In the genomic region with DNA sequence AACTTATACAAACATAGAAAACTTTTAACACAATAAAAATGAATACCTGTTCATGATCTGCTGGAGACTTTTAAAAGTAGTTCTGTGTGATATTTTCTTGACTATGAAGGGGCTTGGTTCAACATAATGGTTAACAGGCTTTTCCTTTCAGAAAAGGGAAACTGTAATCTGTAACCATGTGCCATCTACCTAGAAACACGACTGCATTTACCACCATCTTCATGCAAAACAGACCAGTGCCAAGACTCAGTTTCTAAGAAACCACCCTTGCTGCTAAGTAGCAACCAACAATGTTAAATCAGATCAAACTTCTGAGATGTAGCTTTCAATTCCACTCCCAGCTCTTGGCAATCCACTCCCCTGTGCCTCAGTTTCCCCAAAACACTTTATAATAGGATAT, we compare ENCODE assay signal across 26 cellular contexts. TPM values are rescaled to one million over a fixed set of nuclear protein-coding genes. Genes with fewer than 3 reads are reported as not detected.
DNase-seq lines count a peak whose midpoint lies in the region; ATAC-seq, FAIRE-seq and TF ChIP-seq lines count a peak whose summit lies in the region.
"Had no signal": no experiment of that assay in that cellular context is flagged by ENCODE, and none has a peak within 500 bp of the region (broad histone marks: within the 10 kb centered on the region; RNA-seq: fewer than 3 reads in every experiment).

No MANE protein-coding gene starts in this region.

- peaks cover 53% of the 10 kb centered on the region for H3K4me1 ChIP-seq in HepG2 (ENCODE audit: insufficient read depth, low read length)
- H3K4me1 ChIP-seq in right lobe of liver = peaks cover 0 to 16% (median 7%) of the 10 kb centered on the region in 4 donors

- no peak for FAIRE-seq in HepG2 (lab: Jason Lieb, UNC)

- H3K9me3 Mint-ChIP-seq in activated T-helper 1 cell treated with anti-CD3 and anti-CD28 coated beads, Interleukin-12 subunit alpha, Interleukin-12 subunit beta, Interleukin-2, Interleukin-4 antibody, amounts not matched to agents 30 ng/mL and 10 ng/mL and 1 ng/mL, durations not matched to agents 14 hours and 24 hours and 36 hours = no peaks in the 10 kb centered on the region
- H3K9me3 Mint-ChIP-seq: endodermal cell, T-cell had no signal

- no peak overlapping the region for H3K4me3 Mint-ChIP-seq in activated T-helper 1 cell treated with anti-CD3 and anti-CD28 coated beads, Interleukin-12 subunit alpha, Interleukin-12 subunit beta, Interleukin-2, Interleukin-4 antibody, amounts not matched to agents 30 ng/mL and 10 ng/mL and 1 ng/mL, durations not matched to agents 14 hours and 24 hours and 36 hours
- H3K4me3 Mint-ChIP-seq: endodermal cell, T-cell had no signal

- no peak for DNase-seq in HepG2 (ENCODE audit: low spot score)
- DNase-seq in right lobe of liver = no peak
- no peak for DNase-seq in activated T-helper 1 cell treated with anti-CD3 and anti-CD28 coated beads, Interleukin-12 subunit alpha, Interleukin-12 subunit beta, Interleukin-2, Interleukin-4 antibody, amounts not matched to agents 30 ng/mL and 10 ng/mL and 1 ng/mL, durations not matched to agents 14 hours and 24 hours and 36 hours (ENCODE audit: low spot score)
- DNase-seq in AG08395 (ENCODE audit: low spot score) = no peak
- no peak for DNase-seq in lower leg skin (ENCODE audit: low spot score in 2 of 2)
- no peak for DNase-seq in foreskin melanocyte
- DNase-seq: activated CD4-positive, alpha-beta T cell treated with anti-CD3 and anti-CD28 coated beads, Interleukin-2, amount 50 U/mL, for 48 hours; activated naive CD4-positive, alpha-beta T cell; endodermal cell; GOT3; islet precursor cell; KBM-7; left ventricle myocardium inferior; NCI-H1105; NCI-H187; NCI-H510A; stimulated activated CD4-positive, alpha-beta T cell treated with anti-CD3 and anti-CD28 coated beads, Interleukin-12 subunit alpha, Interleukin-12 subunit beta, amount 100 ng/mL, for 4 hours; stimulated activated CD4-positive, alpha-beta T cell treated with anti-CD3 and anti-CD28 coated beads, Interleukin-4, amount 100 ng/mL, for 1 hour; T-cell had no signal

- TF ChIP-seq RAD21 in HepG2 (CRISPR knock-in tag; IDR thresholded peaks at IDR 0.05) = no peak

- H3K27me3 Mint-ChIP-seq in activated T-helper 1 cell treated with anti-CD3 and anti-CD28 coated beads, Interleukin-12 subunit alpha, Interleukin-12 subunit beta, Interleukin-2, Interleukin-4 antibody, amounts not matched to agents 30 ng/mL and 10 ng/mL and 1 ng/mL, durations not matched to agents 14 hours and 24 hours and 36 hours (ENCODE audit: insufficient read depth) = no peaks in the 10 kb centered on the region
- H3K27me3 Mint-ChIP-seq: T-cell had no signal

- no peak overlapping the region for H3K4me2 ChIP-seq in HepG2 (ENCODE audit: low read depth, low read length)
- H3K4me2 ChIP-seq: BLaER1 had no signal

- no peak for ATAC-seq in HepG2
- no peak for ATAC-seq in right lobe of liver
- ATAC-seq in HG02981 (IDR thresholded peaks at IDR 0.05; ENCODE audit: unreplicated experiment) = peak; percentile 56
- ATAC-seq: body of pancreas, sciatic nerve, T-cell had no signal

- in situ Hi-C loops in HepG2 (cut with HindIII; ENCODE audit: extremely low pct_ligation_motif_present, low pct_unique_long_range_greater_than_20kb) = no loop called here

- H3K27me3 ChIP-seq in HepG2 (ENCODE audit: control insufficient read depth in 1 of 2, insufficient read depth in 2 of 2, low read length in 2 of 2) (no peaks in the 10 kb centered on the region), right lobe of liver (no peaks in the 10 kb centered on the region)
- H3K27me3 ChIP-seq: BLaER1, body of pancreas, neutrophil, tibial nerve had no signal

- POLR2A ChIA-PET in HepG2 (lab: Yijun Ruan, JAX) = interaction anchor here (1.8 kb wide), 1 partner anchor 13 kb away, joined by 3 read pairs; no protein-coding TSS in a partner anchor

- BruUV-seq in HepG2 (replicated peaks; lab: Mats Ljungman, UMichigan) = TSS peak; percentile 21

- H3K9ac ChIP-seq in HepG2 (ENCODE audit: insufficient read depth, low read depth, low read length) = no peak overlapping the region
- H3K9ac ChIP-seq: BLaER1 had no signal

- H2AFZ ChIP-seq in HepG2 (ENCODE audit: low read length) = no peak overlapping the region

- TF ChIP-seq EP300 in HepG2 (IDR thresholded peaks at IDR 0.05; ENCODE audit: low read depth in 2 of 2, low read length in 2 of 2) = no peak
- no peak for TF ChIP-seq EP300 in HepG2 (CRISPR knock-in tag; IDR thresholded peaks at IDR 0.05; ENCODE audit: borderline replicate concordance)

- CTCF ChIA-PET in HepG2 (lab: Yijun Ruan, JAX; ENCODE audit: low intra/inter-chr PET ratio, low total read pairs) = no interaction called here

- H3K9me3 ChIP-seq in HepG2 (ENCODE audit: low read length) (no peaks in the 10 kb centered on the region), right lobe of liver (no peaks in the 10 kb centered on the region)
- H3K9me3 ChIP-seq: BLaER1, body of pancreas, left ventricle myocardium inferior, neutrophil, prostate gland, tibial nerve had no signal

- H3K36me3 ChIP-seq in HepG2 (replicated peaks in 1 of 2; ENCODE audit: control insufficient read depth in 1 of 2, insufficient read depth in 2 of 2, low read length in 2 of 2) (peaks cover 9 to 39% of the 10 kb centered on the region in 2 experiments), right lobe of liver (peaks cover 0 to 4% (median 0%) of the 10 kb centered on the region in 4 donors)
- H3K36me3 ChIP-seq: left ventricle myocardium inferior, prostate gland had no signal

- peak overlapping the region; percentile 8 for H3K27ac ChIP-seq in HepG2 (ENCODE audit: extremely low read length, insufficient read depth, low read length)
- no peak overlapping the region for H3K27ac ChIP-seq in right lobe of liver
- H3K27ac ChIP-seq: BLaER1, body of pancreas, left ventricle myocardium inferior, neutrophil, prostate gland, tibial nerve had no signal

- no peak for TF ChIP-seq POLR2A in HepG2 (IDR thresholded peaks at IDR 0.05; ENCODE audit: insufficient read depth in 1 of 2, low read depth in 2 of 2, low read length in 2 of 2)
- no peak for TF ChIP-seq POLR2A in right lobe of liver (IDR thresholded peaks at IDR 0.05)
- no peak for TF ChIP-seq POLR2A in lower leg skin (IDR thresholded peaks at IDR 0.05)

- peak overlapping the region; percentile 42 for H3K27ac Mint-ChIP-seq in activated T-helper 1 cell treated with anti-CD3 and anti-CD28 coated beads, Interleukin-12 subunit alpha, Interleukin-12 subunit beta, Interleukin-2, Interleukin-4 antibody, amounts not matched to agents 30 ng/mL and 10 ng/mL and 1 ng/mL, durations not matched to agents 14 hours and 24 hours and 36 hours
- H3K27ac Mint-ChIP-seq: endodermal cell, T-cell had no signal

- H3K79me2 ChIP-seq in HepG2 (ENCODE audit: insufficient read depth, low read length) = peaks cover 96% of the 10 kb centered on the region

- intact Hi-C loops in HepG2 (cut with micrococcal nuclease; ENCODE audit: unreplicated experiment) (no loop called here), right lobe of liver (cut with DNase I) (no loop called here), lower leg skin (cut with DNase I; ENCODE audit: low total_unique reads) (no loop called here)
- intact Hi-C loops in activated T-helper 1 cell treated with anti-CD3 and anti-CD28 coated beads, Interleukin-12 subunit alpha, Interleukin-12 subunit beta, Interleukin-2, Interleukin-4 antibody, amounts not matched to agents 30 ng/mL and 10 ng/mL and 1 ng/mL, durations not matched to agents 14 hours and 24 hours and 36 hours (cut with micrococcal nuclease) = no loop called here

- TF ChIP-seq CTCF in HepG2 (CRISPR knock-in tag; IDR thresholded peaks at IDR 0.05) (no peak), right lobe of liver (IDR thresholded peaks at IDR 0.05) (no peak), lower leg skin (IDR thresholded peaks at IDR 0.05) (no peak)

- WGBS in HepG2 (ENCODE audit: low lambda C conversion rate) = 74% methylated on average over 1 of the region's 1 CpG
- 18% methylated on average over 1 of the region's 1 CpG for WGBS in right lobe of liver (ENCODE audit: insufficient coverage, low coverage, low lambda C conversion rate, missing lambda C conversion rate)
- WGBS in lower leg skin, 2 donors = 17 to 38% methylated on average over 1 of the region's 1 CpG

- H3K4me1 Mint-ChIP-seq in activated T-helper 1 cell treated with anti-CD3 and anti-CD28 coated beads, Interleukin-12 subunit alpha, Interleukin-12 subunit beta, Interleukin-2, Interleukin-4 antibody, amounts not matched to agents 30 ng/mL and 10 ng/mL and 1 ng/mL, durations not matched to agents 14 hours and 24 hours and 36 hours (ENCODE audit: low read depth) = peaks cover 39% of the 10 kb centered on the region
- H3K4me1 Mint-ChIP-seq: endodermal cell had no signal

- H3K4me3 ChIP-seq in HepG2 (replicated peaks in 1 of 3; ENCODE audit: insufficient read depth in 1 of 3, low read depth in 2 of 3, low read length in 3 of 3) = no peak overlapping the region
- H3K4me3 ChIP-seq in right lobe of liver = no peak overlapping the region
- no peak overlapping the region for H3K4me3 ChIP-seq in lower leg skin (ENCODE audit: low read depth, poor library complexity, severe bottlenecking)
- H3K4me3 ChIP-seq: BLaER1, body of pancreas, left ventricle myocardium inferior, prostate gland, tibial nerve had no signal

- peaks cover 25% of the 10 kb centered on the region for H3K36me3 Mint-ChIP-seq in activated T-helper 1 cell treated with anti-CD3 and anti-CD28 coated beads, Interleukin-12 subunit alpha, Interleukin-12 subunit beta, Interleukin-2, Interleukin-4 antibody, amounts not matched to agents 30 ng/mL and 10 ng/mL and 1 ng/mL, durations not matched to agents 14 hours and 24 hours and 36 hours (ENCODE audit: low read depth)

- peaks cover 65% of the 10 kb centered on the region for H4K20me1 ChIP-seq in HepG2 (ENCODE audit: insufficient read depth, low read length)

RNA-seq across cellular contexts. Expression of gene STAU1, which starts 15.7 kb away (rescaled TPM):
- 119 and 186 TPM in 2 replicates for total RNA-seq in HepG2 (2016; rRNA removed; fragmentation: Illumina TruSeq; extraction: Trizol)
- 84.1 and 98.9 TPM in 2 replicates for total RNA-seq in HepG2 (2016; cell fraction: cytosol; rRNA removed; fragmentation: Illumina TruSeq; extraction: Trizol; ENCODE audit: low read depth)
- total RNA-seq in HepG2 (2016; cell fraction: insoluble cytoplasmic fraction; rRNA removed; fragmentation: Illumina TruSeq; extraction: Trizol) = 118 and 170 TPM in 2 replicates
- 217 and 243 TPM in 2 replicates for total RNA-seq in HepG2 (2016; cell fraction: membrane; rRNA removed; fragmentation: Illumina TruSeq; extraction: Trizol)
- 77.6 and 86.1 TPM in 2 replicates for total RNA-seq in HepG2 (2016; cell fraction: nucleus; rRNA removed; fragmentation: Illumina TruSeq; extraction: Trizol)
- 121 and 133 TPM in 2 replicates for polyA plus RNA-seq in HepG2 (2011; rRNA removed)
- polyA plus RNA-seq in HepG2 (2011; cell fraction: cytosol; rRNA removed) = 95.5 and 124 TPM in 2 replicates
- 55.6 and 68.1 TPM in 2 replicates for polyA plus RNA-seq in HepG2 (2011; cell fraction: nucleus; rRNA removed)
- 196 and 212 TPM in 2 replicates for polyA plus RNA-seq in HepG2 (2012)
- polyA plus RNA-seq in HepG2 (2016; cell fraction: cytosol; fragmentation: Illumina TruSeq; extraction: Trizol; ENCODE audit: low read depth) = 100 and 110 TPM in 2 replicates
- 241 and 269 TPM in 2 replicates for polyA plus RNA-seq in HepG2 (2016; cell fraction: insoluble cytoplasmic fraction; fragmentation: Illumina TruSeq; extraction: Trizol; ENCODE audit: low read depth)
- polyA plus RNA-seq in HepG2 (2016; cell fraction: membrane; fragmentation: Illumina TruSeq; extraction: Trizol; ENCODE audit: low read depth) = 212 and 250 TPM in 2 replicates
- 141 and 152 TPM in 2 replicates for polyA plus RNA-seq in HepG2 (2016; cell fraction: nucleus; fragmentation: Illumina TruSeq; extraction: Trizol; ENCODE audit: insufficient read depth, low read depth)
- 37.2 and 106 TPM in 2 replicates for polyA minus RNA-seq in HepG2 (2011; rRNA and poly(A)+ RNA removed; ENCODE audit: low replicate concordance)
- 158 and 174 TPM in 2 replicates for polyA minus RNA-seq in HepG2 (2011; cell fraction: cytosol; rRNA and poly(A)+ RNA removed)
- polyA minus RNA-seq in HepG2 (2011; cell fraction: nucleus; rRNA and poly(A)+ RNA removed) = 61.8 and 82.7 TPM in 2 replicates
- 10 to 100 TPM; 53.7 to 96.6 (median 70.4) TPM for total RNA-seq in right lobe of liver
- total RNA-seq in activated T-helper 1 cell treated with anti-CD3 and anti-CD28 coated beads, Interleukin-12 subunit alpha, Interleukin-12 subunit beta, Interleukin-2, Interleukin-4 antibody, amounts not matched to agents 30 ng/mL and 10 ng/mL and 1 ng/mL, durations not matched to agents 14 hours and 24 hours and 36 hours = 70.7 and 71.1 TPM in 2 replicates
- total RNA-seq in lower leg skin = 10 to 100 TPM; 68.4 to 90.0 (median 77.0) TPM

RNA-seq across cellular contexts. Expression of gene DDX27, which starts 46.8 kb away (rescaled TPM):
- total RNA-seq in HepG2 (2016; rRNA removed; fragmentation: Illumina TruSeq; extraction: Trizol) (72.8 and 88.3 TPM in 2 replicates), right lobe of liver (10 to 100 TPM in 5 of 6 experiments, 1 to 10 TPM in 1; 7.6 to 15.7 (median 11.6) TPM), lower leg skin (10 to 100 TPM; 33.9 to 38.0 (median 36.7) TPM)
- 8.9 and 9.5 TPM in 2 replicates for total RNA-seq in HepG2 (2016; cell fraction: cytosol; rRNA removed; fragmentation: Illumina TruSeq; extraction: Trizol; ENCODE audit: low read depth)
- total RNA-seq in HepG2 (2016; cell fraction: insoluble cytoplasmic fraction; rRNA removed; fragmentation: Illumina TruSeq; extraction: Trizol) = 75.2 and 79.2 TPM in 2 replicates
- total RNA-seq in HepG2 (2016; cell fraction: membrane; rRNA removed; fragmentation: Illumina TruSeq; extraction: Trizol) = 14.0 and 18.2 TPM in 2 replicates
- 44.4 and 46.5 TPM in 2 replicates for total RNA-seq in HepG2 (2016; cell fraction: nucleus; rRNA removed; fragmentation: Illumina TruSeq; extraction: Trizol)
- polyA plus RNA-seq in HepG2 (2011; rRNA removed) = 42.6 and 48.0 TPM in 2 replicates
- 38.6 and 49.4 TPM in 2 replicates for polyA plus RNA-seq in HepG2 (2011; cell fraction: cytosol; rRNA removed)
- polyA plus RNA-seq in HepG2 (2011; cell fraction: nucleus; rRNA removed) = 62.5 and 66.4 TPM in 2 replicates
- 35.3 and 37.4 TPM in 2 replicates for polyA plus RNA-seq in HepG2 (2012)
- polyA plus RNA-seq in HepG2 (2016; cell fraction: cytosol; fragmentation: Illumina TruSeq; extraction: Trizol; ENCODE audit: low read depth) = 4.7 and 5.9 TPM in 2 replicates
- 85.6 and 97.5 TPM in 2 replicates for polyA plus RNA-seq in HepG2 (2016; cell fraction: insoluble cytoplasmic fraction; fragmentation: Illumina TruSeq; extraction: Trizol; ENCODE audit: low read depth)
- 8.4 and 10.7 TPM in 2 replicates for polyA plus RNA-seq in HepG2 (2016; cell fraction: membrane; fragmentation: Illumina TruSeq; extraction: Trizol; ENCODE audit: low read depth)
- 80.8 and 84.7 TPM in 2 replicates for polyA plus RNA-seq in HepG2 (2016; cell fraction: nucleus; fragmentation: Illumina TruSeq; extraction: Trizol; ENCODE audit: insufficient read depth, low read depth)
- 76.4 and 94.7 TPM in 2 replicates for polyA minus RNA-seq in HepG2 (2011; rRNA and poly(A)+ RNA removed; ENCODE audit: low replicate concordance)
- 26.3 and 26.8 TPM in 2 replicates for polyA minus RNA-seq in HepG2 (2011; cell fraction: cytosol; rRNA and poly(A)+ RNA removed)
- 33.9 and 44.4 TPM in 2 replicates for polyA minus RNA-seq in HepG2 (2011; cell fraction: nucleus; rRNA and poly(A)+ RNA removed)
- total RNA-seq in activated T-helper 1 cell treated with anti-CD3 and anti-CD28 coated beads, Interleukin-12 subunit alpha, Interleukin-12 subunit beta, Interleukin-2, Interleukin-4 antibody, amounts not matched to agents 30 ng/mL and 10 ng/mL and 1 ng/mL, durations not matched to agents 14 hours and 24 hours and 36 hours = 53.1 and 57.4 TPM in 2 replicates
